Comparison of ENCODE assay signal across 21 cellular contexts in the genomic region with DNA sequence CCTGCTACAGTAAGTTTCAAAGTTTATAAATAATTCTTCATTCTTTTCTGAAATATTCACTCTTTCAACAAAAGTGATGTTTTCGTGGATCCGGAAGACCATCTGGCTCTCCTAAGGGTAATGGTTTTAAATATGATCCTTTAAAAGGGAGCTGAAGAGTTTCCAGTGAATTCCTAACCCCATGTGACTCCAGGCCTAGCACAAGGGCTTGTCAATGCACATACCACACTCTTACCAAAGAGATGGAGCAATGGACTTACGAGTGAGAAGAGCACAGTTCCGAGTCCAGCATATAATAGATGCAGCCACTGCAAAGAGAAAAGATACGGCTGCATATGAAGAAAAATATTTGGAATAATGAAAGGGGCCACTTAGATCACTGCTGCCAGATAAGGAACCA.
"Had no signal": no experiment of that assay in that cellular context is flagged by ENCODE, and none has a peak within 500 bp of the region (broad histone marks: within the 10 kb centered on the region; RNA-seq: fewer than 3 reads in every experiment).

No MANE protein-coding gene starts in this region.

- H3K36me3 ChIP-seq: esophagus muscularis mucosa, left lung, prostate gland, thoracic aorta, upper lobe of left lung had no signal

- DNase-seq: activated CD4-positive, alpha-beta T cell treated with anti-CD3 and anti-CD28 coated beads, Interleukin-2, amount 50 U/mL, for 1 hour; activated CD4-positive, CD25-positive, alpha-beta regulatory T cell treated with anti-CD3 and anti-CD28 coated beads, Interleukin-2, amount 50 U/mL, for 72 hours; activated CD8-positive, alpha-beta memory T cell treated with anti-CD3 and anti-CD28 coated beads, Interleukin-2, amount 50 U/mL, for 4 hours; activated naive CD4-positive, alpha-beta T cell treated with anti-CD3 and anti-CD28 coated beads, Interleukin-2, amount 10 ng/mL, durations not matched to agents 7 days and 5 days; activated T-cell treated with anti-CD3 and anti-CD28 coated beads, Interleukin-2, amount 50 U/mL, for 4 hours; cerebellar nuclear complex; effector CD8-positive, alpha-beta T cell; foreskin melanocyte; head of caudate nucleus; left lung; naive B cell; right cardiac atrium; small intestine; stimulated activated CD4-positive, alpha-beta T cell treated with anti-CD3 and anti-CD28 coated beads, Interleukin-15, amount 100 ng/mL, for 24 hours; stimulated activated CD4-positive, alpha-beta T cell treated with anti-CD3 and anti-CD28 coated beads, Interleukin-4, amount 100 ng/mL, for 1 hour; upper lobe of left lung had no signal

- ATAC-seq: activated T-cell treated with anti-CD3 and anti-CD28 coated beads, Interleukin-2, amount 50 U/mL, for 4 hours; left lung; right cardiac atrium; stimulated activated effector memory CD8-positive, alpha-beta T cell treated with anti-CD3 and anti-CD28 coated beads, Interleukin-12 subunit alpha, Interleukin-12 subunit beta, amount 100 ng/mL, for 72 hours had no signal

- H3K4me1 ChIP-seq: esophagus muscularis mucosa, left lung, prostate gland, upper lobe of left lung had no signal

- H3K27me3 ChIP-seq: upper lobe of left lung had no signal

- H3K27ac ChIP-seq: esophagus muscularis mucosa, left lung, prostate gland, thoracic aorta, upper lobe of left lung, VCaP had no signal

- H3K4me3 ChIP-seq: esophagus muscularis mucosa, left lung, prostate gland, thoracic aorta, upper lobe of left lung had no signal

- H3K9me3 ChIP-seq: esophagus muscularis mucosa, left lung, prostate gland, thoracic aorta, upper lobe of left lung had no signal
